1 cellular context compared by ENCODE assay signal in genomic region chr22:45451988-45452387, GRCh38.
TF ChIP-seq lines count a peak whose summit lies in the region.

No MANE protein-coding gene starts in this region.

TF ChIP-seq in WTC11, 78 proteins besides CTCF, POLR2A, EP300 and RAD21 (continued from another document):
- TF ChIP-seq E2F4 (CRISPR knock-in tag; IDR thresholded peaks at IDR 0.05; ENCODE audit: borderline replicate concordance, low read depth), result no peak
